ENCODE assay signal across 16 cellular contexts in genomic region chr11:70699294-70700221, GRCh38.
DNase-seq lines count a peak whose midpoint lies in the region; ATAC-seq, FAIRE-seq and TF ChIP-seq lines count a peak whose summit lies in the region.
"Had no signal": no experiment of that assay in that cellular context is flagged by ENCODE, and none has a peak within 500 bp of the region (broad histone marks: within the 10 kb centered on the region; RNA-seq: fewer than 3 reads in every experiment).

No MANE protein-coding gene starts in this region.

- H3K27ac ChIP-seq in HepG2 (ENCODE audit: extremely low read length, insufficient read depth, low read length) = peak overlapping the region; percentile 47
- H3K27ac ChIP-seq: heart right ventricle, lower lobe of right lung, skin epidermis had no signal

- H3K79me2 ChIP-seq in HepG2 (ENCODE audit: insufficient read depth, low read length) = peaks cover 4% of the 10 kb centered on the region

- no peak overlapping the region; the same call in 1 of the 2 replicates for H3K9ac ChIP-seq in HepG2 (ENCODE audit: insufficient read depth, low read depth, low read length)

- TF ChIP-seq CTCF in CD14-positive monocyte (IDR thresholded peaks at IDR 0.05) (no peak), HepG2 (CRISPR knock-in tag; IDR thresholded peaks at IDR 0.05) (no peak)

- H2AFZ ChIP-seq in HepG2 (ENCODE audit: low read length) = no peak overlapping the region

- H3K36me3 ChIP-seq in HepG2 (replicated peaks in 1 of 2; ENCODE audit: control insufficient read depth in 1 of 2, insufficient read depth in 2 of 2, low read length in 2 of 2) = peaks cover 15 to 26% of the 10 kb centered on the region in 2 experiments; a peak in 4 of 5 replicates
- H3K36me3 ChIP-seq: heart right ventricle had no signal

- H3K9me3 Mint-ChIP-seq in CD14-positive monocyte = peaks cover 0 to 3% (median 0%) of the 10 kb centered on the region in 7 donors
- H3K9me3 Mint-ChIP-seq: activated CD4-positive, alpha-beta T cell treated with anti-CD3 and anti-CD28 coated beads, Interleukin-2, amount 10 ng/mL, durations not matched to agents 7 days and 5 days had no signal

- 0 out of 6 replicates have a peak overlapping the region, but pooled peaks of 1 of the 3 experiments have one; percentile 8 for H3K4me3 ChIP-seq in HepG2 (replicated peaks in 1 of 3; ENCODE audit: insufficient read depth in 1 of 3, low read depth in 2 of 3, low read length in 3 of 3)
- H3K4me3 ChIP-seq: heart right ventricle, lower lobe of right lung, skin epidermis had no signal

- peak in 1 of 2 experiments; percentile 35; a peak in 1 of 4 replicates for TF ChIP-seq EP300 in HepG2 (IDR thresholded peaks at IDR 0.05; ENCODE audit: low read depth in 2 of 2, low read length in 2 of 2)
- no peak for TF ChIP-seq EP300 in HepG2 (CRISPR knock-in tag; IDR thresholded peaks at IDR 0.05; ENCODE audit: borderline replicate concordance)

- no peaks in the 10 kb centered on the region for H3K4me1 Mint-ChIP-seq in CD14-positive monocyte
- H3K4me1 Mint-ChIP-seq: CD8-positive, alpha-beta memory T cell; stimulated activated naive CD8-positive, alpha-beta T cell treated with anti-CD3 and anti-CD28 coated beads, Interleukin-15, amount 100 ng/mL, for 72 hours had no signal

- H3K36me3 Mint-ChIP-seq in CD14-positive monocyte = no peaks in the 10 kb centered on the region
- H3K36me3 Mint-ChIP-seq: CD8-positive, alpha-beta memory T cell had no signal

- H4K20me1 ChIP-seq in HepG2 (ENCODE audit: insufficient read depth, low read length) = peaks cover 6% of the 10 kb centered on the region; the same call in 1 of the 2 replicates

- no peaks in the 10 kb centered on the region for H3K9me3 ChIP-seq in HepG2 (ENCODE audit: low read length)
- H3K9me3 ChIP-seq: lower lobe of right lung had no signal

- no peaks in the 10 kb centered on the region for H3K27me3 ChIP-seq in HepG2 (ENCODE audit: control insufficient read depth in 1 of 2, insufficient read depth in 2 of 2, low read length in 2 of 2)

- DNase-seq in CD14-positive monocyte (ENCODE audit: low spot score) (peak; percentile 0), HT-29 (ENCODE audit: low spot score) (peak; percentile 5), SW480 (ENCODE audit: low spot score) (peak; percentile 33), HepG2 (ENCODE audit: low spot score) (peak; percentile 46), midbrain (lab: John Stamatoyannopoulos, UW) (no peak)
- DNase-seq: activated CD4-positive, alpha-beta T cell treated with anti-CD3 and anti-CD28 coated beads, Interleukin-2, amount 10 ng/mL, durations not matched to agents 7 days and 5 days; activated T-cell treated with anti-CD3 and anti-CD28 coated beads, Interleukin-2, amount 50 U/mL, for 48 hours; CD8-positive, alpha-beta memory T cell; erythroblast; heart right ventricle; NCI-H446; stimulated activated naive CD8-positive, alpha-beta T cell treated with anti-CD3 and anti-CD28 coated beads, Interleukin-15, amount 100 ng/mL, for 72 hours had no signal

- CTCF ChIA-PET in HepG2 (lab: Yijun Ruan, JAX; ENCODE audit: low intra/inter-chr PET ratio, low total read pairs) = no interaction called here

- no TSS peak for BruUV-seq in HepG2 (replicated peaks; lab: Mats Ljungman, UMichigan)

- no peak for TF ChIP-seq RAD21 in HepG2 (CRISPR knock-in tag; IDR thresholded peaks at IDR 0.05)

- peak overlapping the region; percentile 53 for H3K4me2 ChIP-seq in HepG2 (ENCODE audit: low read depth, low read length)

- no peak overlapping the region for H3K27ac Mint-ChIP-seq in CD14-positive monocyte
- H3K27ac Mint-ChIP-seq: activated CD4-positive, alpha-beta T cell treated with anti-CD3 and anti-CD28 coated beads, Interleukin-2, amount 10 ng/mL, durations not matched to agents 7 days and 5 days; CD8-positive, alpha-beta memory T cell had no signal

- peaks cover 36% of the 10 kb centered on the region for H3K4me1 ChIP-seq in HepG2 (ENCODE audit: insufficient read depth, low read length)
- H3K4me1 ChIP-seq: heart right ventricle, lower lobe of right lung had no signal

- FAIRE-seq in HepG2 (lab: Jason Lieb, UNC) = peak; percentile 78

- in situ Hi-C loops in HepG2 (cut with HindIII; ENCODE audit: extremely low pct_ligation_motif_present, low pct_unique_long_range_greater_than_20kb) = no loop called here

- POLR2A ChIA-PET in HepG2 (lab: Yijun Ruan, JAX) = no interaction called here

- 41% methylated on average over 6 of the region's 7 CpGs for WGBS in HepG2 (ENCODE audit: low lambda C conversion rate)

- peaks cover 0 to 2% (median 1%) of the 10 kb centered on the region in 3 donors for H3K27me3 Mint-ChIP-seq in CD14-positive monocyte (ENCODE audit: low read depth in 3 of 3)
- H3K27me3 Mint-ChIP-seq: activated CD4-positive, alpha-beta T cell treated with anti-CD3 and anti-CD28 coated beads, Interleukin-2, amount 10 ng/mL, durations not matched to agents 7 days and 5 days; stimulated activated naive CD8-positive, alpha-beta T cell treated with anti-CD3 and anti-CD28 coated beads, Interleukin-15, amount 100 ng/mL, for 72 hours had no signal

- ATAC-seq in HepG2 (peak; percentile 92), HG02981 (IDR thresholded peaks at IDR 0.05; ENCODE audit: unreplicated experiment) (no peak), GM18861 (IDR thresholded peaks at IDR 0.05; ENCODE audit: unreplicated experiment) (no peak)
- ATAC-seq: heart right ventricle; lower lobe of right lung; stimulated activated naive CD8-positive, alpha-beta T cell treated with anti-CD3 and anti-CD28 coated beads, Interleukin-15, amount 100 ng/mL, for 72 hours had no signal

- TF ChIP-seq POLR2A in HepG2 (IDR thresholded peaks at IDR 0.05; ENCODE audit: insufficient read depth in 1 of 2, low read depth in 2 of 2, low read length in 2 of 2) = no peak

- H3K4me3 Mint-ChIP-seq in CD14-positive monocyte = no peak overlapping the region
- H3K4me3 Mint-ChIP-seq: activated CD4-positive, alpha-beta T cell treated with anti-CD3 and anti-CD28 coated beads, Interleukin-2, amount 10 ng/mL, durations not matched to agents 7 days and 5 days; CD8-positive, alpha-beta memory T cell; stimulated activated naive CD8-positive, alpha-beta T cell treated with anti-CD3 and anti-CD28 coated beads, Interleukin-15, amount 100 ng/mL, for 72 hours had no signal

- intact Hi-C loops in CD14-positive monocyte (cut with micrococcal nuclease) (no loop called here), HepG2 (cut with micrococcal nuclease; ENCODE audit: unreplicated experiment) (no loop called here)

TF ChIP-seq in HepG2, 621 proteins besides CTCF, POLR2A, EP300 and RAD21 (continues in another document):
- TF ChIP-seq NONO (IDR thresholded peaks at IDR 0.05) (no peak), NONO (CRISPR knock-in tag; conservative IDR thresholded peaks at IDR 0.05) (no peak), ZNF501 (CRISPR knock-in tag; IDR thresholded peaks at IDR 0.05) (peak; percentile 49; the same call in 1 of the 2 replicates), TFAP4 (IDR thresholded peaks at IDR 0.05; ENCODE audit: borderline replicate concordance, low read depth) (peak; percentile 80), RERE (CRISPR knock-in tag; IDR thresholded peaks at IDR 0.05; ENCODE audit: low read depth) (no peak)
